In the genomic region with DNA sequence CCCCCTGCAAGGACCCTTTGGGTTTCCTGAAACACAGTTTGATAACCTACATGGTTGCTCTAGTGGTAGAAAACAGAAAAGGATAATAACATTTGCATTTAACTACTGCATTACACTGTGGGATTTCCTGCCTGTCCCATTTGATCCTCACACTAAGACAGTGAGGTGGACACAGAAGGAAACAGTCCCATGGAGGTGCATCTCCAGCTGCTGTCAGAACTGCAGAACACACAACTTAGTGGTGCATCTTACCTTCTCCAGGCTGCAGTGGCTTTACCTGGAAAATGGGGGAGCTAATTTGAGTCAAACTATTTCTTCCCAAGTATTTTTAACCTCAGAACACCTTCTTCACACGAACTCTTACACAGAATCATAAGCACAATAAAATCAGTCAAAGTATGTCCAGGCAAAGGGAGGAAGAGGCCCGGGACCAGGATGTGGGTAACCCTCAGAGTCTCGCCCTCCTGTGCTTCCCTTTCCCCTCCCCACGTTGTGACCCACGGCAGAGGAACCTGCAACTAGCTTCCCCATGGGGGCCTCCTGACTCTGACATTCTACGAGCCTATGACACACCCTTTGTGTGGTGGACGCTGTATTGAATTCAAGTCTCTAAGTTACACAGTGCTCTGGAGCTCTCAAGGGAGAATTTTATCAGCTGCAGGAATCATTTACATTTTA, we compare ENCODE assay signal across 8 cellular contexts. TPM values are rescaled to one million over a fixed set of nuclear protein-coding genes. Genes with fewer than 3 reads are reported as not detected.
DNase-seq lines count a peak whose midpoint lies in the region; ATAC-seq lines count a peak whose summit lies in the region.

No MANE protein-coding gene starts in this region.

- no peak overlapping the region for H3K23ac ChIP-seq in trophoblast cell (ENCODE audit: low read length)

- H3K36me3 ChIP-seq in trophoblast cell (ENCODE audit: control insufficient read depth in 1 of 2, insufficient read depth in 2 of 2, low read length in 2 of 2) = peaks cover 10 to 15% of the 10 kb centered on the region in 2 experiments

- DNase-seq in activated T-cell treated with anti-CD3 and anti-CD28 coated beads, Interleukin-2, amount 50 U/mL, for 24 hours = no peak
- DNase-seq in activated T-cell treated with anti-CD3 and anti-CD28 coated beads, Interleukin-2, amount 50 U/mL, for 1 hour = no peak
- DNase-seq in T-helper 17 cell (no peak), GM03348 (ENCODE audit: low spot score) (no peak), trophoblast cell (no peak), NCI-H146 (lab: John Stamatoyannopoulos, UW) (no peak)
- DNase-seq in stimulated activated CD8-positive, alpha-beta memory T cell treated with anti-CD3 and anti-CD28 coated beads, Interleukin-7, amount 100 ng/mL, for 48 hours (ENCODE audit: extremely low read depth in 1 of 2, low read depth in 1 of 2) = peak; percentile 8 to 15

- no peak overlapping the region for H4K12ac ChIP-seq in trophoblast cell (ENCODE audit: low read depth, low read length)

- H3K27me3 ChIP-seq in trophoblast cell (ENCODE audit: insufficient read depth, low read length) = no peaks in the 10 kb centered on the region

- H3K9ac ChIP-seq in trophoblast cell (ENCODE audit: low read length) = no peak overlapping the region

- no peak overlapping the region for H4K8ac ChIP-seq in trophoblast cell (ENCODE audit: low read depth, low read length)

- H3K79me1 ChIP-seq in trophoblast cell (ENCODE audit: low read length) = no peaks in the 10 kb centered on the region

- no peaks in the 10 kb centered on the region for H3K9me3 ChIP-seq in T-helper 17 cell (ENCODE audit: control insufficient read depth, low read length, poor library complexity, severe bottlenecking)
- peaks cover 2% of the 10 kb centered on the region for H3K9me3 ChIP-seq in trophoblast cell (ENCODE audit: insufficient read depth, low read depth, low read length)

- H3K27ac ChIP-seq in trophoblast cell (ENCODE audit: low read depth, low read length) = no peak overlapping the region

- H3K4me1 ChIP-seq in trophoblast cell (ENCODE audit: control insufficient read depth in 1 of 2, insufficient read depth in 2 of 2, low read length in 2 of 2) = no peaks in the 10 kb centered on the region

- no peak overlapping the region for H3K4me3 Mint-ChIP-seq in activated T-cell treated with anti-CD3 and anti-CD28 coated beads, Interleukin-2, amount 50 U/mL, for 24 hours
- no peak overlapping the region for H3K4me3 Mint-ChIP-seq in T-helper 17 cell

- no peaks in the 10 kb centered on the region for H3K36me3 Mint-ChIP-seq in activated T-cell treated with anti-CD3 and anti-CD28 coated beads, Interleukin-2, amount 50 U/mL, for 24 hours (ENCODE audit: low read depth)
- H3K36me3 Mint-ChIP-seq in T-helper 17 cell (ENCODE audit: low read depth) = peaks cover 2% of the 10 kb centered on the region

- peaks cover 15% of the 10 kb centered on the region for H3K4me1 Mint-ChIP-seq in activated T-cell treated with anti-CD3 and anti-CD28 coated beads, Interleukin-2, amount 50 U/mL, for 24 hours (ENCODE audit: low read depth)
- H3K4me1 Mint-ChIP-seq in T-helper 17 cell = peaks cover 16% of the 10 kb centered on the region

- H4K91ac ChIP-seq in trophoblast cell (ENCODE audit: low read depth, low read length) = no peak overlapping the region

- H3K4me2 ChIP-seq in trophoblast cell (ENCODE audit: low read length) = no peak overlapping the region

- H3K9me3 Mint-ChIP-seq in activated T-cell treated with anti-CD3 and anti-CD28 coated beads, Interleukin-2, amount 50 U/mL, for 24 hours = no peaks in the 10 kb centered on the region

- peak overlapping the region; percentile 10 for H3K27ac Mint-ChIP-seq in activated T-cell treated with anti-CD3 and anti-CD28 coated beads, Interleukin-2, amount 50 U/mL, for 24 hours
- H3K27ac Mint-ChIP-seq in T-helper 17 cell = peak overlapping the region; percentile 6

- no peak overlapping the region for H2BK5ac ChIP-seq in trophoblast cell (ENCODE audit: low read depth, low read length, poor library complexity)

- no peaks in the 10 kb centered on the region for H3K79me2 ChIP-seq in trophoblast cell (ENCODE audit: control insufficient read depth, insufficient read depth, low read length, poor library complexity)

- no peak overlapping the region for H3K14ac ChIP-seq in trophoblast cell (ENCODE audit: low read length)

- no peak overlapping the region for H2BK12ac ChIP-seq in trophoblast cell (ENCODE audit: low read length)

- no peak overlapping the region for H2BK120ac ChIP-seq in trophoblast cell (ENCODE audit: insufficient read depth, low read length, poor library complexity)

- H3K4ac ChIP-seq in trophoblast cell (ENCODE audit: low read depth, low read length) = no peak overlapping the region

- no peak overlapping the region for H3K18ac ChIP-seq in trophoblast cell (ENCODE audit: low read length)

- H3K27me3 Mint-ChIP-seq in activated T-cell treated with anti-CD3 and anti-CD28 coated beads, Interleukin-2, amount 50 U/mL, for 24 hours = peaks cover 2% of the 10 kb centered on the region
- H3K27me3 Mint-ChIP-seq in T-helper 17 cell = peaks cover 34% of the 10 kb centered on the region

- no peak overlapping the region for H3K4me3 ChIP-seq in trophoblast cell (ENCODE audit: low read depth, low read length)

- no CpG with 5 or more reads among the region's 7 CpGs for WGBS in trophoblast cell (ENCODE audit: extremely low coverage, insufficient coverage, insufficient read length)

- H2AFZ ChIP-seq in trophoblast cell (ENCODE audit: insufficient read depth, low read length, poor library complexity) = no peak overlapping the region

- ATAC-seq in HG02938 (IDR thresholded peaks at IDR 0.05; ENCODE audit: unreplicated experiment) = peak; percentile 71
- peak; percentile 54 for ATAC-seq in T-helper 17 cell

- no peak overlapping the region for H2AK5ac ChIP-seq in trophoblast cell (ENCODE audit: low read length)

RNA-seq across cellular contexts. Expression of a gene that starts 33.7 kb away (rescaled TPM):
- 1 to 10 TPM; 5.7 to 6.1 TPM for total RNA-seq in T-helper 17 cell
- 44.0 and 47.0 TPM in 2 replicates for polyA plus RNA-seq in trophoblast cell (2013)

Comparison
In these comparisons a context has a peak if more than half of its experiments do, and no peak if none do; other contexts are left out.
1. DNase-seq: peak in stimulated activated CD8-positive, alpha-beta memory T cell treated with anti-CD3 and anti-CD28 coated beads, Interleukin-7, amount 100 ng/mL, for 48 hours (2 of 2); none in activated T-cell treated with anti-CD3 and anti-CD28 coated beads, Interleukin-2, amount 50 U/mL, for 24 hours (single experiment), activated T-cell treated with anti-CD3 and anti-CD28 coated beads, Interleukin-2, amount 50 U/mL, for 1 hour (single experiment), T-helper 17 cell (0 of 3), GM03348 (single experiment), trophoblast cell (0 of 2) and NCI-H146 (single experiment).